ENCODE assay signal across 17 cellular contexts in the genomic region with DNA sequence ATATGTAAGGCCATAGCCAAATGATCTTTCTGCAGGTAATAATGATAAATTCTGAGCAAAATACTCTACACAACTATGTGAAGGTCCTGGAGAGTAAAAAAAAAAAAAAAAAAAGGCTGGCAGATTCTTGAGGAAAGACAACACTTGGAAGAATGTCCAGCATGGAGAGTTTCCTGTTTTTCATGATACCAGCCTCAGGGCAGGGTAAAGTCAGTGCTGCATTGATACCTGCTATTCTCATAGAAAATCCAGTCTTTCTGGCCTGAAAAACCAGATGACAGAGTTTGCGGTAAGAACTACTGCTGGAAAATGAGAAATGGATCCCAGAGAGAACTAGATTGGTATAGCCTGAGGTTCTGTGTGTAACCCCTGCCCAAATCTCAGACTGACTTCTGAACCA.
DNase-seq lines count a peak whose midpoint lies in the region; ATAC-seq and TF ChIP-seq lines count a peak whose summit lies in the region.
"Had no signal": no experiment of that assay in that cellular context is flagged by ENCODE, and none has a peak within 500 bp of the region (broad histone marks: within the 10 kb centered on the region; RNA-seq: fewer than 3 reads in every experiment).

No MANE protein-coding gene starts in this region.

- H3K27me3 ChIP-seq in mammary epithelial cell (ENCODE audit: insufficient read depth, low read length) (no peaks in the 10 kb centered on the region), sigmoid colon (no peaks in the 10 kb centered on the region)

- no TSS peak for BruUV-seq in mammary epithelial cell (replicated peaks; lab: Mats Ljungman, UMichigan)

- peak; percentile 12 for DNase-seq in COLO829 (ENCODE audit: low spot score)
- peak; percentile 28 for DNase-seq in M059J (ENCODE audit: low read depth)
- DNase-seq in mammary epithelial cell, result peak; percentile 68
- no peak for DNase-seq in mesothelial cell of epicardium (ENCODE audit: low spot score in 2 of 2, unreplicated experiment in 2 of 2)
- DNase-seq in NOMO-1 treated with dmso at 0.1 percent for 144 hours (lab: John Stamatoyannopoulos, UW; ENCODE audit: unreplicated experiment), result no peak
- DNase-seq in sigmoid colon, result no peak
- DNase-seq in NCI-H69 (lab: John Stamatoyannopoulos, UW), result no peak
- DNase-seq: C1 segment of cervical spinal cord; DMS153; MV-4-11; NCI-H1436 treated with DMSO at 0.1 percent for 48 hours; NCI-H2081; NCI-H526; NK-92 treated with Interleukin-12 subunit alpha and Interleukin-12 subunit beta, amount 100 ng/mL, for 24 hours; SHP77 had no signal

- no peaks in the 10 kb centered on the region for H3K9me3 ChIP-seq in mammary epithelial cell (replicated peaks; ENCODE audit: insufficient read depth, low read length)
- no peaks in the 10 kb centered on the region for H3K9me3 ChIP-seq in sigmoid colon

- in situ Hi-C loops in mammary epithelial cell (cut with MboI; ENCODE audit: low sequenced_read_pairs in 2 of 2), result no loop called here

- H3K27me3 Mint-ChIP-seq in mesothelial cell of epicardium (ENCODE audit: low read depth), result no peaks in the 10 kb centered on the region

- no peak for ATAC-seq in HG03521 (IDR thresholded peaks at IDR 0.05; ENCODE audit: unreplicated experiment)
- ATAC-seq: HepG2 had no signal

- H3K4me3 Mint-ChIP-seq in mesothelial cell of epicardium, result no peak overlapping the region

- intact Hi-C loops in mammary epithelial cell (cut with micrococcal nuclease), result no loop called here
- intact Hi-C loops in sigmoid colon (cut with DNase I), result no loop called here

- TF ChIP-seq EP300 in sigmoid colon (IDR thresholded peaks at IDR 0.05), result no peak

- no peak overlapping the region for H3K4me3 ChIP-seq in mammary epithelial cell (replicated peaks in 1 of 3; ENCODE audit: insufficient read depth in 1 of 3, low read depth in 2 of 3, low read length in 3 of 3)
- H3K4me3 ChIP-seq in sigmoid colon, result no peak overlapping the region

- no peak overlapping the region for H2AFZ ChIP-seq in mammary epithelial cell (ENCODE audit: low read depth, low read length)

- TF ChIP-seq POLR2A in sigmoid colon (IDR thresholded peaks at IDR 0.05), result no peak

- H3K4me2 ChIP-seq in mammary epithelial cell (ENCODE audit: insufficient read depth, low read depth, low read length), result no peak overlapping the region

- peaks cover 12% of the 10 kb centered on the region for H3K9me3 Mint-ChIP-seq in mesothelial cell of epicardium

- H3K4me1 ChIP-seq in mammary epithelial cell (ENCODE audit: insufficient read depth, low read length) (peaks cover 8% of the 10 kb centered on the region), sigmoid colon (no peaks in the 10 kb centered on the region)

- dilution Hi-C loops in mammary epithelial cell (cut with HindIII; ENCODE audit: low sequenced_read_pairs), result no loop called here

- no peaks in the 10 kb centered on the region for H4K20me1 ChIP-seq in mammary epithelial cell (ENCODE audit: insufficient read depth, low read length)

- CTCF ChIA-PET in mammary epithelial cell (lab: Charles Lee; ENCODE audit: low non-redundant PET), result no interaction called here

- no peak overlapping the region for H3K9ac ChIP-seq in mammary epithelial cell (ENCODE audit: insufficient read depth, low read length)

- H3K36me3 ChIP-seq in mammary epithelial cell (ENCODE audit: insufficient read depth, low read length) (no peaks in the 10 kb centered on the region), sigmoid colon (no peaks in the 10 kb centered on the region)

- 57% methylated on average over 1 of the region's 1 CpG for WGBS in mammary epithelial cell (ENCODE audit: low coverage, missing lambda C conversion rate)
- WGBS in sigmoid colon, 2 donors, result 97 to 99% methylated on average over 1 of the region's 1 CpG

- H3K79me2 ChIP-seq in mammary epithelial cell (ENCODE audit: insufficient read depth, low read length), result no peaks in the 10 kb centered on the region

- TF ChIP-seq CTCF in mammary epithelial cell (conservative IDR thresholded peaks at IDR 0.05 in 1 of 2, IDR thresholded peaks at IDR 0.05 in 1 of 2; ENCODE audit: extremely low read depth in 1 of 2, insufficient read depth in 1 of 2, low read depth in 1 of 2, low read length in 2 of 2) (no peak), mesothelial cell of epicardium (IDR thresholded peaks at IDR 0.05; ENCODE audit: unreplicated experiment) (no peak), sigmoid colon (IDR thresholded peaks at IDR 0.05) (no peak)

- H3K27ac ChIP-seq in mammary epithelial cell (ENCODE audit: insufficient read depth, low read depth, low read length) (no peak overlapping the region), sigmoid colon (no peak overlapping the region)

- peaks cover 21% of the 10 kb centered on the region for H3K4me1 Mint-ChIP-seq in mesothelial cell of epicardium

- H3K36me3 Mint-ChIP-seq in mesothelial cell of epicardium, result peaks cover 12% of the 10 kb centered on the region

- peak overlapping the region; percentile 75 for H3K27ac Mint-ChIP-seq in mesothelial cell of epicardium

Comparison
In these comparisons a context has a peak if more than half of its experiments do, and no peak if none do; other contexts are left out.
1. DNase-seq: peak in COLO829 (single experiment), M059J (single experiment) and mammary epithelial cell (single experiment); none in mesothelial cell of epicardium (0 of 2), NOMO-1 treated with dmso at 0.1 percent for 144 hours (single experiment), sigmoid colon (single experiment) and NCI-H69 (single experiment).